In the genomic region with DNA sequence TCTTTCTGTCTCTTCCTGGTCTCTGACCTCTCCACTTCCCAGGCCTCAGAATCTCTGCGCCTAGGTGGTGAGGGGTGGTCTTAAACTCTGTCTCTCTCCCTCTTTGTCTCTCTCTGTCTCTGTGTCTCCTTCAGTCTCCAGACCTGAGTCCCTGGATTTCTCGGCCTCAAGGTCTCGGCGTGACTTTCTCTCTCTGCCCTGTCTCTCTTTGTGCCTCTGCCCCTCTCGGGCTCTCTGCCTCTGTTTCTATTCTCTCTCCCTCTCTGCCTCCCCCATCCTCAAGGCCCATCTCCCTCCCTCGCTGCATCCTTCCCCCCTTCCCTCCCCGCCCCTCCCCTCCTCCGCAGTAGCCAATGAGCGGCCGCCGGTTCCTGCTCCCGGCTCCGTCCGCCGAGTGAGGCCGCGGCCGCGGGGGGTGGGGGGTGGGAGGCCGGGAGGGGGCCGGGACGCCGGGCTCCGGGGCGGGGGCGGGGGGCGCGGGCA, we compare ENCODE assay signal across 11 cellular contexts. TPM values are rescaled to one million over a fixed set of nuclear protein-coding genes. Genes with fewer than 3 reads are reported as not detected.
DNase-seq lines count a peak whose midpoint lies in the region; ATAC-seq and TF ChIP-seq lines count a peak whose summit lies in the region.
"Had no signal": no experiment of that assay in that cellular context is flagged by ENCODE, and none has a peak within 500 bp of the region (broad histone marks: within the 10 kb centered on the region; RNA-seq: fewer than 3 reads in every experiment).

A gene with protein sequence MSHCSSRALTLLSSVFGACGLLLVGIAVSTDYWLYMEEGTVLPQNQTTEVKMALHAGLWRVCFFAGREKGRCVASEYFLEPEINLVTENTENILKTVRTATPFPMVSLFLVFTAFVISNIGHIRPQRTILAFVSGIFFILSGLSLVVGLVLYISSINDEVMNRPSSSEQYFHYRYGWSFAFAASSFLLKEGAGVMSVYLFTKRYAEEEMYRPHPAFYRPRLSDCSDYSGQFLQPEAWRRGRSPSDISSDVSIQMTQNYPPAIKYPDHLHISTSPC (plus strand): TSS at position 346 of the 483 bp plus-strand sequence. CDS start 3,554 bp downstream, outside the sequence.

- H3K4me3 ChIP-seq in tibial artery (no peak within 1 kb of the TSS), mucosa of descending colon (no peak within 1 kb of the TSS)

- H3K36me3 ChIP-seq in tibial artery (no peaks in the 10 kb centered on the region), mucosa of descending colon (ENCODE audit: low read depth) (no peaks in the 10 kb centered on the region)

- peaks cover 32% of the 10 kb centered on the region for H3K4me1 Mint-ChIP-seq in activated T-cell treated with anti-CD3 and anti-CD28 coated beads, Interleukin-2, amount 50 U/mL, for 72 hours (ENCODE audit: low read depth)
- peaks cover 24 to 29% of the 10 kb centered on the region in 2 donors for H3K4me1 Mint-ChIP-seq in immature natural killer cell

- peaks cover 82% of the 10 kb centered on the region for H3K27me3 Mint-ChIP-seq in activated T-cell treated with anti-CD3 and anti-CD28 coated beads, Interleukin-2, amount 50 U/mL, for 72 hours (ENCODE audit: low read depth)
- peaks cover 18 to 42% (median 25%) of the 10 kb centered on the region in 3 donors for H3K27me3 Mint-ChIP-seq in immature natural killer cell (ENCODE audit: low read depth in 3 of 3)

- H3K36me3 Mint-ChIP-seq in activated T-cell treated with anti-CD3 and anti-CD28 coated beads, Interleukin-2, amount 50 U/mL, for 72 hours (ENCODE audit: insufficient read depth in 2 of 2), result peaks cover 0 to 2% of the 10 kb centered on the region in 2 donors
- H3K36me3 Mint-ChIP-seq in immature natural killer cell, result peaks cover 4 to 6% (median 5%) of the 10 kb centered on the region in 3 donors

- H3K9me3 Mint-ChIP-seq in activated T-cell treated with anti-CD3 and anti-CD28 coated beads, Interleukin-2, amount 50 U/mL, for 72 hours, result no peaks in the 10 kb centered on the region
- H3K9me3 Mint-ChIP-seq in immature natural killer cell, result peaks cover 0 to 5% (median 0%) of the 10 kb centered on the region in 6 donors

- H3K9me3 ChIP-seq in tibial artery, result no peaks in the 10 kb centered on the region
- H3K9me3 ChIP-seq in mucosa of descending colon, result no peaks in the 10 kb centered on the region

- H3K27ac ChIP-seq in tibial artery, result no peak within 1 kb of the TSS

- H3K27ac Mint-ChIP-seq in activated T-cell treated with anti-CD3 and anti-CD28 coated beads, Interleukin-2, amount 50 U/mL, for 72 hours, result no peak within 1 kb of the TSS
- no peak within 1 kb of the TSS for H3K27ac Mint-ChIP-seq in immature natural killer cell

- DNase-seq in activated T-cell treated with anti-CD3 and anti-CD28 coated beads, Interleukin-2, amount 50 U/mL, for 72 hours, result no peak
- no peak for DNase-seq in activated T-cell treated with anti-CD3 and anti-CD28 coated beads, Interleukin-2, amount 50 U/mL, for 1 hour
- DNase-seq in astrocyte of the hippocampus (ENCODE audit: low read depth, low spot score) (peak; percentile 62), immature natural killer cell (no peak), superior temporal gyrus (ENCODE audit: extremely low spot score) (peak; percentile 43), tibial artery (no peak), mucosa of descending colon (no peak)

- peak within 1 kb of the TSS; percentile 44 to 78 for H3K4me3 Mint-ChIP-seq in activated T-cell treated with anti-CD3 and anti-CD28 coated beads, Interleukin-2, amount 50 U/mL, for 72 hours
- H3K4me3 Mint-ChIP-seq in immature natural killer cell, result peak within 1 kb of the TSS; percentile 33 to 70 (median 50)

- no peak for TF ChIP-seq CTCF in tibial artery (IDR thresholded peaks at IDR 0.05)
- no peak for TF ChIP-seq CTCF in mucosa of descending colon (IDR thresholded peaks at IDR 0.05)

- peaks cover 8 to 96% of the 10 kb centered on the region in 2 donors for H3K27me3 ChIP-seq in tibial artery

- peaks cover 0 to 29% (median 20%) of the 10 kb centered on the region in 4 donors for H3K4me1 ChIP-seq in tibial artery
- peaks cover 2% of the 10 kb centered on the region for H3K4me1 ChIP-seq in mucosa of descending colon (ENCODE audit: low read depth)

- intact Hi-C loops in tibial artery (cut with DNase I; ENCODE audit: low total_unique reads), result no loop called here
- intact Hi-C loops in mucosa of descending colon (cut with DNase I, micrococcal nuclease), result no loop called here

- ATAC-seq in activated T-cell treated with anti-CD3 and anti-CD28 coated beads, Interleukin-2, amount 50 U/mL, for 72 hours (replicated peaks in 1 of 2), result no peak
- no peak for ATAC-seq in mucosa of descending colon
- ATAC-seq in HG03442 (IDR thresholded peaks at IDR 0.05; ENCODE audit: unreplicated experiment), result no peak

RNA-seq across cellular contexts. Expression of the gene that starts here (rescaled TPM):
- not detected for total RNA-seq in activated T-cell treated with anti-CD3 and anti-CD28 coated beads, Interleukin-2, amount 50 U/mL, for 72 hours
- not detected for polyA plus RNA-seq in immature natural killer cell
- total RNA-seq in mucosa of descending colon, result under 1 TPM in 1 of 3 donors, not detected in 2; 0.54 TPM
- total RNA-seq: M059J, RPMI7951 had no signal
- polyA plus RNA-seq: esophagus had no signal

Comparison
In these comparisons a context has a peak if more than half of its experiments do, and no peak if none do; other contexts are left out.
1. DNase-seq: peak in astrocyte of the hippocampus (single experiment) and superior temporal gyrus (single experiment); none in activated T-cell treated with anti-CD3 and anti-CD28 coated beads, Interleukin-2, amount 50 U/mL, for 72 hours (0 of 2), activated T-cell treated with anti-CD3 and anti-CD28 coated beads, Interleukin-2, amount 50 U/mL, for 1 hour (single experiment), immature natural killer cell (0 of 3), tibial artery (0 of 2) and mucosa of descending colon (0 of 3).